ENCODE assay signal across 1 cellular context in genomic region chr20:43457640-43458421, GRCh38.
TF ChIP-seq lines count a peak whose summit lies in the region.

TSS of gene SRSF6 (plus strand) at chr20:43457896. CDS start at chr20:43458034, 138 bp downstream.

TF ChIP-seq in K562, 482 proteins besides CTCF, POLR2A, EP300 and RAD21 (continued from another document):
- TF ChIP-seq E2F8 (IDR thresholded peaks at IDR 0.05; ENCODE audit: low read depth, partially characterized antibody): peak; percentile 72
- TF ChIP-seq TEAD2 (tag; IDR thresholded peaks at IDR 0.05): no peak
- no peak for TF ChIP-seq ARHGAP35 (IDR thresholded peaks at IDR 0.05; ENCODE audit: partially characterized antibody)
- peak; percentile 62 to 75 for TF ChIP-seq E2F6 (IDR thresholded peaks at IDR 0.05; ENCODE audit: borderline replicate concordance in 1 of 2, extremely low read depth in 1 of 2, insufficient read depth in 1 of 2, insufficient read length in 1 of 2, low read depth in 1 of 2, low read length in 1 of 2, poor library complexity in 1 of 2, severe bottlenecking in 1 of 2)
- TF ChIP-seq EWSR1 (IDR thresholded peaks at IDR 0.05; ENCODE audit: borderline replicate concordance, low read depth, partially characterized antibody): no peak
- peak; percentile 65 for TF ChIP-seq CCNT2 (IDR thresholded peaks at IDR 0.05; ENCODE audit: borderline replicate concordance, extremely low read depth, insufficient read length, low read depth, low read length)
- 0 out of 2 replicates have a peak, but pooled peaks have one; percentile 30 for TF ChIP-seq SOX6 (IDR thresholded peaks at IDR 0.05)
- peak; percentile 94 for TF ChIP-seq FOXK1 (CRISPR knock-in tag; IDR thresholded peaks at IDR 0.05; ENCODE audit: borderline replicate concordance)
- no peak for TF ChIP-seq TEAD4 (IDR thresholded peaks at IDR 0.05; ENCODE audit: low read length)
- peak; percentile 91 for TF ChIP-seq TEAD4 (CRISPR knock-in tag; IDR thresholded peaks at IDR 0.05; ENCODE audit: borderline replicate concordance)
- no peak for TF ChIP-seq THRA (IDR thresholded peaks at IDR 0.05)
- TF ChIP-seq ZBTB12 (CRISPR knock-in tag; IDR thresholded peaks at IDR 0.05): peak; percentile 43; the same call in 1 of the 2 replicates
- TF ChIP-seq VEZF1 (CRISPR knock-in tag; IDR thresholded peaks at IDR 0.05): peak; percentile 84; the same call in 1 of the 2 replicates
- TF ChIP-seq ZKSCAN8 (CRISPR knock-in tag; IDR thresholded peaks at IDR 0.05): peak; percentile 87; the same call in 1 of the 2 replicates
- no peak for TF ChIP-seq SRSF9 (IDR thresholded peaks at IDR 0.05; ENCODE audit: borderline replicate concordance, low read depth, low read length)
